13 cellular contexts compared by ENCODE assay signal in genomic region chr21:45234127-45234526, GRCh38.
"Had no signal": no experiment of that assay in that cellular context is flagged by ENCODE, and none has a peak within 500 bp of the region (broad histone marks: within the 10 kb centered on the region; RNA-seq: fewer than 3 reads in every experiment).

No MANE protein-coding gene starts in this region.

- H3K4me3 Mint-ChIP-seq: stimulated activated effector memory CD8-positive, alpha-beta T cell treated with anti-CD3 and anti-CD28 coated beads, Interleukin-12 subunit alpha, Interleukin-12 subunit beta, amount 100 ng/mL, for 72 hours; WTC11 had no signal

- H3K27ac Mint-ChIP-seq: naive thymus-derived CD4-positive, alpha-beta T cell; stimulated activated effector memory CD8-positive, alpha-beta T cell treated with anti-CD3 and anti-CD28 coated beads, Interleukin-12 subunit alpha, Interleukin-12 subunit beta, amount 100 ng/mL, for 72 hours; WTC11 had no signal

- H3K9me3 Mint-ChIP-seq: stimulated activated effector memory CD8-positive, alpha-beta T cell treated with anti-CD3 and anti-CD28 coated beads, Interleukin-12 subunit alpha, Interleukin-12 subunit beta, amount 100 ng/mL, for 72 hours had no signal

- H3K27me3 ChIP-seq: cardiac muscle cell, uterus had no signal

- H3K4me3 ChIP-seq: cardiac muscle cell, left lung, mucosa of descending colon, tibial nerve, uterus had no signal

- DNase-seq: activated naive CD4-positive, alpha-beta T cell; hippocampal formation; left lung; mammary epithelial cell; mucosa of descending colon; naive thymus-derived CD4-positive, alpha-beta T cell; uterus had no signal

- H3K27ac ChIP-seq: cardiac muscle cell, left lung, neutrophil, tibial nerve, uterus had no signal

- H3K9me3 ChIP-seq: left lung, mucosa of descending colon, neutrophil, tibial nerve, uterus had no signal

- ATAC-seq: esophagus mucosa; left lung; mucosa of descending colon; naive thymus-derived CD4-positive, alpha-beta T cell; stimulated activated effector memory CD8-positive, alpha-beta T cell treated with anti-CD3 and anti-CD28 coated beads, Interleukin-12 subunit alpha, Interleukin-12 subunit beta, amount 100 ng/mL, for 72 hours; WTC11 had no signal

- H3K36me3 Mint-ChIP-seq: naive thymus-derived CD4-positive, alpha-beta T cell; stimulated activated effector memory CD8-positive, alpha-beta T cell treated with anti-CD3 and anti-CD28 coated beads, Interleukin-12 subunit alpha, Interleukin-12 subunit beta, amount 100 ng/mL, for 72 hours had no signal

- H3K36me3 ChIP-seq: cardiac muscle cell, left lung, neutrophil, tibial nerve, uterus had no signal

- H3K4me1 Mint-ChIP-seq: WTC11 had no signal

- H3K4me1 ChIP-seq: left lung, tibial nerve, uterus had no signal
